16 cellular contexts compared by ENCODE assay signal in genomic region chr15:58510715-58511465, GRCh38.
DNase-seq lines count a peak whose midpoint lies in the region; ATAC-seq, FAIRE-seq and TF ChIP-seq lines count a peak whose summit lies in the region.
"Had no signal": no experiment of that assay in that cellular context is flagged by ENCODE, and none has a peak within 500 bp of the region (broad histone marks: within the 10 kb centered on the region; RNA-seq: fewer than 3 reads in every experiment).

No MANE protein-coding gene starts in this region.

- H3K4me3 Mint-ChIP-seq in astrocyte (ENCODE audit: unreplicated experiment) (no peak overlapping the region), progenitor cell of endocrine pancreas (ENCODE audit: low read depth) (no peak overlapping the region)
- H3K4me3 Mint-ChIP-seq: activated CD4-positive, alpha-beta T cell treated with anti-CD3 and anti-CD28 coated beads, Interleukin-2, amount 10 ng/mL, durations not matched to agents 24 days and 14 days; dendritic cell treated with granulocyte-macrophage colony-stimulating factor and Interleukin-4, amounts not matched to agents 40 ng/mL and 50 ng/mL, for 4 days had no signal

- H3K9ac ChIP-seq in astrocyte (ENCODE audit: low read length), result no peak overlapping the region
- H3K9ac ChIP-seq in HepG2 (ENCODE audit: insufficient read depth, low read depth, low read length), result no peak overlapping the region
- H3K9ac ChIP-seq: BLaER1 treated with 17β-estradiol and CSF1 and Interleukin-3, amounts not matched to agents 10 nM and 100 nM had no signal

- H3K4me3 ChIP-seq in astrocyte (ENCODE audit: insufficient read depth, low read depth, low read length) (no peak overlapping the region), fibroblast of villous mesenchyme (ENCODE audit: low read depth, low read length) (no peak overlapping the region), HepG2 (replicated peaks in 1 of 3; ENCODE audit: insufficient read depth in 1 of 3, low read depth in 2 of 3, low read length in 3 of 3) (no peak overlapping the region)
- H3K4me3 ChIP-seq: BLaER1 treated with 17β-estradiol and CSF1 and Interleukin-3, amounts not matched to agents 10 nM and 100 nM; ovary; thoracic aorta had no signal

- H3K36me3 ChIP-seq in astrocyte (ENCODE audit: insufficient read depth, low read length) (no peaks in the 10 kb centered on the region), HepG2 (replicated peaks in 1 of 2; ENCODE audit: control insufficient read depth in 1 of 2, insufficient read depth in 2 of 2, low read length in 2 of 2) (no peaks in the 10 kb centered on the region)
- H3K36me3 ChIP-seq: ovary, thoracic aorta had no signal

- H3K27me3 Mint-ChIP-seq in astrocyte (ENCODE audit: low read depth, unreplicated experiment), result peaks cover 6% of the 10 kb centered on the region
- H3K27me3 Mint-ChIP-seq in progenitor cell of endocrine pancreas, result no peaks in the 10 kb centered on the region
- H3K27me3 Mint-ChIP-seq: activated CD4-positive, alpha-beta T cell treated with anti-CD3 and anti-CD28 coated beads, Interleukin-2, amount 10 ng/mL, durations not matched to agents 24 days and 14 days had no signal

- no peak for TF ChIP-seq POLR2A in HepG2 (IDR thresholded peaks at IDR 0.05; ENCODE audit: insufficient read depth in 1 of 2, low read depth in 2 of 2, low read length in 2 of 2)

- no peak overlapping the region for H3K27ac ChIP-seq in astrocyte (ENCODE audit: low read depth, low read length)
- no peak overlapping the region for H3K27ac ChIP-seq in HepG2 (ENCODE audit: extremely low read length, insufficient read depth, low read length)
- H3K27ac ChIP-seq: BLaER1 treated with 17β-estradiol and CSF1 and Interleukin-3, amounts not matched to agents 10 nM and 100 nM; ovary; thoracic aorta had no signal

- no peak for FAIRE-seq in astrocyte (lab: Jason Lieb, UNC)
- no peak for FAIRE-seq in HepG2 (lab: Jason Lieb, UNC)
- FAIRE-seq: small intestine had no signal

- H3K9me3 ChIP-seq in astrocyte (ENCODE audit: insufficient read depth, low read depth, low read length), result peaks cover 3% of the 10 kb centered on the region
- no peaks in the 10 kb centered on the region for H3K9me3 ChIP-seq in HepG2 (ENCODE audit: low read length)
- H3K9me3 ChIP-seq: ovary, thoracic aorta had no signal

- CTCF ChIA-PET in HepG2 (lab: Yijun Ruan, JAX; ENCODE audit: low intra/inter-chr PET ratio, low total read pairs), result no interaction called here

- H4K20me1 ChIP-seq in astrocyte (ENCODE audit: insufficient read depth, low read length) (no peaks in the 10 kb centered on the region), HepG2 (ENCODE audit: insufficient read depth, low read length) (no peaks in the 10 kb centered on the region)
- H4K20me1 ChIP-seq: BLaER1 treated with 17β-estradiol and CSF1 and Interleukin-3, amounts not matched to agents 10 nM and 100 nM had no signal

- H3K4me1 ChIP-seq in astrocyte (ENCODE audit: insufficient read depth, low read length), result no peaks in the 10 kb centered on the region
- H3K4me1 ChIP-seq in HepG2 (ENCODE audit: insufficient read depth, low read length), result peaks cover 11% of the 10 kb centered on the region

- no peak for ATAC-seq in HepG2
- ATAC-seq in GM19324 (IDR thresholded peaks at IDR 0.05; ENCODE audit: low FRiP score, unreplicated experiment), result no peak

- POLR2A ChIA-PET in HepG2 (lab: Yijun Ruan, JAX), result no interaction called here

- H3K4me1 Mint-ChIP-seq in astrocyte (ENCODE audit: low read depth, unreplicated experiment), result peaks cover 10% of the 10 kb centered on the region
- no peaks in the 10 kb centered on the region for H3K4me1 Mint-ChIP-seq in progenitor cell of endocrine pancreas (ENCODE audit: low read depth)

- TF ChIP-seq RAD21 in HepG2 (CRISPR knock-in tag; IDR thresholded peaks at IDR 0.05), result no peak

- H2AFZ ChIP-seq in astrocyte (ENCODE audit: low read depth, low read length), result no peak overlapping the region
- H2AFZ ChIP-seq in HepG2 (ENCODE audit: low read length), result no peak overlapping the region

- peaks cover 12% of the 10 kb centered on the region for H3K9me3 Mint-ChIP-seq in astrocyte (ENCODE audit: unreplicated experiment)
- H3K9me3 Mint-ChIP-seq in progenitor cell of endocrine pancreas (ENCODE audit: low read depth), result peaks cover 3% of the 10 kb centered on the region

- H3K27ac Mint-ChIP-seq in astrocyte (ENCODE audit: unreplicated experiment) (no peak overlapping the region), progenitor cell of endocrine pancreas (no peak overlapping the region)
- H3K27ac Mint-ChIP-seq: activated CD4-positive, alpha-beta T cell treated with anti-CD3 and anti-CD28 coated beads, Interleukin-2, amount 10 ng/mL, durations not matched to agents 24 days and 14 days; dendritic cell treated with granulocyte-macrophage colony-stimulating factor and Interleukin-4, amounts not matched to agents 40 ng/mL and 50 ng/mL, for 4 days had no signal

- in situ Hi-C loops in HepG2 (cut with HindIII; ENCODE audit: extremely low pct_ligation_motif_present, low pct_unique_long_range_greater_than_20kb), result no loop called here

- BruUV-seq in HepG2 (replicated peaks; lab: Mats Ljungman, UMichigan), result no TSS peak

- H3K79me2 ChIP-seq in astrocyte (ENCODE audit: insufficient read depth, low read length) (no peaks in the 10 kb centered on the region), HepG2 (ENCODE audit: insufficient read depth, low read length) (no peaks in the 10 kb centered on the region)

- WGBS in HepG2 (ENCODE audit: low lambda C conversion rate), result 87% methylated on average over 10 of the region's 10 CpGs

- H3K36me3 Mint-ChIP-seq in astrocyte (ENCODE audit: low read depth, unreplicated experiment) (peaks cover 2% of the 10 kb centered on the region), progenitor cell of endocrine pancreas (ENCODE audit: insufficient read depth) (no peaks in the 10 kb centered on the region)

- H3K27me3 ChIP-seq in astrocyte (ENCODE audit: insufficient read depth, low read length) (no peaks in the 10 kb centered on the region), HepG2 (ENCODE audit: control insufficient read depth in 1 of 2, insufficient read depth in 2 of 2, low read length in 2 of 2) (no peaks in the 10 kb centered on the region)
- H3K27me3 ChIP-seq: BLaER1 treated with 17β-estradiol and CSF1 and Interleukin-3, amounts not matched to agents 10 nM and 100 nM; ovary had no signal

- TF ChIP-seq CTCF in astrocyte (IDR thresholded peaks at IDR 0.05; ENCODE audit: insufficient read depth, low read depth, low read length), result no peak
- TF ChIP-seq CTCF in fibroblast of villous mesenchyme (IDR thresholded peaks at IDR 0.05; ENCODE audit: insufficient read depth, low read depth, low read length), result no peak
- no peak for TF ChIP-seq CTCF in progenitor cell of endocrine pancreas (IDR thresholded peaks at IDR 0.05; ENCODE audit: unreplicated experiment)
- TF ChIP-seq CTCF in HepG2 (CRISPR knock-in tag; IDR thresholded peaks at IDR 0.05), result no peak

- peak; percentile 85 for DNase-seq in LHCN-M2 (ENCODE audit: low read depth)
- peak; percentile 23 for DNase-seq in astrocyte (ENCODE audit: low read depth)
- DNase-seq in fibroblast of villous mesenchyme (ENCODE audit: low read depth), result peak; percentile 39
- DNase-seq in progenitor cell of endocrine pancreas (ENCODE audit: low spot score, unreplicated experiment), result no peak
- no peak for DNase-seq in HepG2 (ENCODE audit: low spot score)
- no peak for DNase-seq in globus pallidus (ENCODE audit: low spot score)
- DNase-seq: activated CD4-positive, alpha-beta T cell treated with anti-CD3 and anti-CD28 coated beads, Interleukin-2, amount 10 ng/mL, durations not matched to agents 24 days and 14 days; activated naive CD4-positive, alpha-beta T cell treated with Interleukin-2 at 50 U/mL for 16 hours; NCI-H226; ovary; small intestine; T-helper 9 cell had no signal

- TF ChIP-seq EP300 in HepG2 (IDR thresholded peaks at IDR 0.05; ENCODE audit: low read depth in 2 of 2, low read length in 2 of 2), result no peak
- no peak for TF ChIP-seq EP300 in HepG2 (CRISPR knock-in tag; IDR thresholded peaks at IDR 0.05; ENCODE audit: borderline replicate concordance)

- intact Hi-C loops in HepG2 (cut with micrococcal nuclease; ENCODE audit: unreplicated experiment), result no loop called here

- H3K4me2 ChIP-seq in astrocyte (ENCODE audit: low read length), result no peak overlapping the region
- no peak overlapping the region for H3K4me2 ChIP-seq in HepG2 (ENCODE audit: low read depth, low read length)

TF ChIP-seq in HepG2, 621 proteins besides CTCF, POLR2A, EP300 and RAD21:
- TF ChIP-seq IKZF5 (CRISPR knock-in tag; IDR thresholded peaks at IDR 0.05), result no peak
- no peak for TF ChIP-seq ZBTB25 (CRISPR knock-in tag; IDR thresholded peaks at IDR 0.05)
- no peak for TF ChIP-seq DR1 (CRISPR knock-in tag; IDR thresholded peaks at IDR 0.05)
- TF ChIP-seq, protein P1, sequence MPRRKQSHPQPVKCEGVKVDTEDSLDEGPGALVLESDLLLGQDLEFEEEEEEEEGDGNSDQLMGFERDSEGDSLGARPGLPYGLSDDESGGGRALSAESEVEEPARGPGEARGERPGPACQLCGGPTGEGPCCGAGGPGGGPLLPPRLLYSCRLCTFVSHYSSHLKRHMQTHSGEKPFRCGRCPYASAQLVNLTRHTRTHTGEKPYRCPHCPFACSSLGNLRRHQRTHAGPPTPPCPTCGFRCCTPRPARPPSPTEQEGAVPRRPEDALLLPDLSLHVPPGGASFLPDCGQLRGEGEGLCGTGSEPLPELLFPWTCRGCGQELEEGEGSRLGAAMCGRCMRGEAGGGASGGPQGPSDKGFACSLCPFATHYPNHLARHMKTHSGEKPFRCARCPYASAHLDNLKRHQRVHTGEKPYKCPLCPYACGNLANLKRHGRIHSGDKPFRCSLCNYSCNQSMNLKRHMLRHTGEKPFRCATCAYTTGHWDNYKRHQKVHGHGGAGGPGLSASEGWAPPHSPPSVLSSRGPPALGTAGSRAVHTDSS (CRISPR knock-in tag; conservative IDR thresholded peaks at IDR 0.05), result no peak

Comparison
In these comparisons a context has a peak if more than half of its experiments do, and no peak if none do; other contexts are left out.
1. DNase-seq: peak in LHCN-M2 (single experiment), astrocyte (single experiment) and fibroblast of villous mesenchyme (single experiment); none in progenitor cell of endocrine pancreas (single experiment), HepG2 (single experiment) and globus pallidus (single experiment).